Comparison of ENCODE assay signal across 1 cellular context in the genomic region with DNA sequence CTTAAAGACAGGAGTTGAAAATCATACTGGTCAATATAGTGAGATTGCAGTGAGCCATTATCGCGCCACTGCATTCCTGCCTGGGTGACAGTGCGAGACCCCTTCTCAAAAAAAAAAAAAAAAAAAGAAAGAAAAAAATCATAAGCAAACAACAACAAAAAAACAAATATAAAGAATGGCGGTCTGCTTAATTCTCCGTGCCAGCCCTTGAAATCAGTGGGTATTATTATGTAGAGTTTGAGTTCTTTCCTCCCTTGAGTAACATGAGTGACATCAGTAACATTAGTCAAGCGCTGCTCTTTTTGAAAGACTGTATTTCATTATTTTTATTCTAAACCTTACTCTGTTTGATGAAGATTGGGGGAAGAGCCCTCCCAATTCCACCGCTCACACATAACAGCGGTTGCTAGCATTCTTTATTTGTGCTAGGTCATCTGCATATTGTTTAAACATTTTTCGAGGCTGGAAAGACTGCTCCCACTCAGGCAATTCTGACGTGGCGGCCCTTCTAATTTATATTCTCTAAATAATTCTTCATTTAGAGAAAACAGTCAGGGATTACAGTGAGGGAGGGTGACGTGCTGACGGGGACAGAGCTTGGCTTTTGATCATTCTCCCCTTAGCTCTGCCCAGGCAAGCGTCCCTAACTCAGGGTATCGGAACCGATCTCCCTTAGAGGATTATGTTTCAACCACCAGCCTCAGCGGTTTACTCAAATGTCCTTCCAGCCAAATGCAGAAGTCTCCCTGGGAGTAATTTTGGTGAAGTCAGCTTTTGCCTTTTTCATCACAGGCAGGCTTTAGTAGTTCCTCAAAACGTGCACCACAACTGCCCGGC.
TF ChIP-seq lines count a peak whose summit lies in the region.

No MANE protein-coding gene starts in this region.

TF ChIP-seq in K562, 482 proteins besides CTCF, POLR2A, EP300 and RAD21 (continued from another document and continues in another):
- TF ChIP-seq RREB1 (CRISPR knock-in tag; IDR thresholded peaks at IDR 0.05) (no peak), POU5F1 (IDR thresholded peaks at IDR 0.05; ENCODE audit: borderline replicate concordance, low read depth, low read length, partially characterized antibody) (no peak), ZBTB2 (IDR thresholded peaks at IDR 0.05) (no peak), SMAD2 (IDR thresholded peaks at IDR 0.05; ENCODE audit: low read depth, low read length) (no peak), FOXJ3 (CRISPR knock-in tag; IDR thresholded peaks at IDR 0.05) (no peak), ZNF140 (CRISPR knock-in tag; IDR thresholded peaks at IDR 0.05) (no peak), ATF7 (IDR thresholded peaks at IDR 0.05) (no peak), ZNF766 (CRISPR knock-in tag; conservative IDR thresholded peaks at IDR 0.05) (peak; percentile 60; the same call in 1 of the 2 replicates), KLF16 (IDR thresholded peaks at IDR 0.05) (no peak), PHF21A (IDR thresholded peaks at IDR 0.05; ENCODE audit: borderline replicate concordance, low read depth) (no peak), BACH1 (tag; IDR thresholded peaks at IDR 0.05) (peak; percentile 40; the same call in 1 of the 2 replicates), SMARCE1 (IDR thresholded peaks at IDR 0.05) (peak; percentile 78), RNF2 (IDR thresholded peaks at IDR 0.05) (no peak), RNF219 (CRISPR knock-in tag; IDR thresholded peaks at IDR 0.05) (no peak), FUS (optimal IDR thresholded peaks at IDR 0.05; ENCODE audit: low read depth, low read length) (no peak), NFE2 (IDR thresholded peaks at IDR 0.05; ENCODE audit: low read depth) (peak; percentile 48; the same call in 1 of the 2 replicates), ZNF586 (CRISPR knock-in tag; conservative IDR thresholded peaks at IDR 0.05) (no peak), MAX (CRISPR knock-in tag; IDR thresholded peaks at IDR 0.05) (no peak), MLLT1 (IDR thresholded peaks at IDR 0.05) (peak; percentile 30 to 68; a peak in 1 of 4 replicates), SLC30A9 (CRISPR knock-in tag; IDR thresholded peaks at IDR 0.05) (no peak), ZBTB5 (IDR thresholded peaks at IDR 0.05) (no peak), RBM25 (IDR thresholded peaks at IDR 0.05; ENCODE audit: low read depth, low read length, severe bottlenecking) (no peak), C11orf30 (IDR thresholded peaks at IDR 0.05; ENCODE audit: low read depth) (no peak), FOXM1 (IDR thresholded peaks at IDR 0.05; ENCODE audit: low read depth) (no peak), FOXM1 (CRISPR knock-in tag; IDR thresholded peaks at IDR 0.05; ENCODE audit: low read depth) (no peak)
- TF ChIP-seq, protein P1, sequence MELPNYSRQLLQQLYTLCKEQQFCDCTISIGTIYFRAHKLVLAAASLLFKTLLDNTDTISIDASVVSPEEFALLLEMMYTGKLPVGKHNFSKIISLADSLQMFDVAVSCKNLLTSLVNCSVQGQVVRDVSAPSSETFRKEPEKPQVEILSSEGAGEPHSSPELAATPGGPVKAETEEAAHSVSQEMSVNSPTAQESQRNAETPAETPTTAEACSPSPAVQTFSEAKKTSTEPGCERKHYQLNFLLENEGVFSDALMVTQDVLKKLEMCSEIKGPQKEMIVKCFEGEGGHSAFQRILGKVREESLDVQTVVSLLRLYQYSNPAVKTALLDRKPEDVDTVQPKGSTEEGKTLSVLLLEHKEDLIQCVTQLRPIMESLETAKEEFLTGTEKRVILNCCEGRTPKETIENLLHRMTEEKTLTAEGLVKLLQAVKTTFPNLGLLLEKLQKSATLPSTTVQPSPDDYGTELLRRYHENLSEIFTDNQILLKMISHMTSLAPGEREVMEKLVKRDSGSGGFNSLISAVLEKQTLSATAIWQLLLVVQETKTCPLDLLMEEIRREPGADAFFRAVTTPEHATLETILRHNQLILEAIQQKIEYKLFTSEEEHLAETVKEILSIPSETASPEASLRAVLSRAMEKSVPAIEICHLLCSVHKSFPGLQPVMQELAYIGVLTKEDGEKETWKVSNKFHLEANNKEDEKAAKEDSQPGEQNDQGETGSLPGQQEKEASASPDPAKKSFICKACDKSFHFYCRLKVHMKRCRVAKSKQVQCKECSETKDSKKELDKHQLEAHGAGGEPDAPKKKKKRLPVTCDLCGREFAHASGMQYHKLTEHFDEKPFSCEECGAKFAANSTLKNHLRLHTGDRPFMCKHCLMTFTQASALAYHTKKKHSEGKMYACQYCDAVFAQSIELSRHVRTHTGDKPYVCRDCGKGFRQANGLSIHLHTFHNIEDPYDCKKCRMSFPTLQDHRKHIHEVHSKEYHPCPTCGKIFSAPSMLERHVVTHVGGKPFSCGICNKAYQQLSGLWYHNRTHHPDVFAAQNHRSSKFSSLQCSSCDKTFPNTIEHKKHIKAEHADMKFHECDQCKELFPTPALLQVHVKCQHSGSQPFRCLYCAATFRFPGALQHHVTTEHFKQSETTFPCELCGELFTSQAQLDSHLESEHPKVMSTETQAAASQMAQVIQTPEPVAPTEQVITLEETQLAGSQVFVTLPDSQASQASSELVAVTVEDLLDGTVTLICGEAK (IDR thresholded peaks at IDR 0.05): no peak; the same call in 1 of the 2 replicates
- TF ChIP-seq, protein P1 (CRISPR knock-in tag; IDR thresholded peaks at IDR 0.05): no peak
- TF ChIP-seq, protein P2, sequence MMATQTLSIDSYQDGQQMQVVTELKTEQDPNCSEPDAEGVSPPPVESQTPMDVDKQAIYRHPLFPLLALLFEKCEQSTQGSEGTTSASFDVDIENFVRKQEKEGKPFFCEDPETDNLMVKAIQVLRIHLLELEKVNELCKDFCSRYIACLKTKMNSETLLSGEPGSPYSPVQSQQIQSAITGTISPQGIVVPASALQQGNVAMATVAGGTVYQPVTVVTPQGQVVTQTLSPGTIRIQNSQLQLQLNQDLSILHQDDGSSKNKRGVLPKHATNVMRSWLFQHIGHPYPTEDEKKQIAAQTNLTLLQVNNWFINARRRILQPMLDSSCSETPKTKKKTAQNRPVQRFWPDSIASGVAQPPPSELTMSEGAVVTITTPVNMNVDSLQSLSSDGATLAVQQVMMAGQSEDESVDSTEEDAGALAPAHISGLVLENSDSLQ (IDR thresholded peaks at IDR 0.05): no peak; the same call in 1 of the 2 replicates
